Comparison of ENCODE assay signal across 25 cellular contexts in the genomic region with DNA sequence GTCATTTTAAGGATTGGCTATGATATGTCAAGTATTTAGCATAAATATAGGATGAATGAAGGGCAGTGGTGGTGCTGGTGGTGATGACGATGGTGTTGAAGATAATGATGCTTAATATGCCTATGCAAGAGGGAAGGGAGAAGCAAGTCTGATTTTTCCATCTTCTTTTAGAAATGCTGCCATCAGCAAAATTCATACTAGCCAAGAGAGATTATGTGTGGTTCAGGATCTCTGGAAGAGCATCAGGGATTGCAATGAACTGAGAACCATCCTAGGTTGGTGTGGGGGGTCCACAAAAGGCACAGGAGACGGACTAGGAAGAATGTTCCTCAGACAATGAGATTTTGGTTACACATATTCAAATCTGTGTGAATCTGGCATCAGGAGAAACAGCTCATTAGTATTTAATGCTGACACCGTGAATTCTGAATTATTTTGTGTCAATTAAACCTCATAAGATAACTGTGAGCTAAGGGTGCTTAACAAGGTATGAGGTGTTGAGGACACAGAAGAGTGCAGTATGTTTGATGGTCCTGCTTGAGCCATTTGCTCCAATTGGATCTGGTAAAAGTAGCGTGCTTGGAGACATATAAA.
DNase-seq lines count a peak whose midpoint lies in the region; ATAC-seq, FAIRE-seq and TF ChIP-seq lines count a peak whose summit lies in the region.
"Had no signal": no experiment of that assay in that cellular context is flagged by ENCODE, and none has a peak within 500 bp of the region (broad histone marks: within the 10 kb centered on the region; RNA-seq: fewer than 3 reads in every experiment).

No MANE protein-coding gene starts in this region.

- H3K4me1 ChIP-seq in HepG2 (ENCODE audit: insufficient read depth, low read length) (no peaks in the 10 kb centered on the region), right lobe of liver (no peaks in the 10 kb centered on the region), K562 (replicated peaks in 1 of 2; ENCODE audit: control insufficient read depth in 2 of 2, insufficient read depth in 2 of 2, low read length in 2 of 2) (no peaks in the 10 kb centered on the region), mesendoderm (ENCODE audit: control insufficient read depth, low read depth, low read length) (no peaks in the 10 kb centered on the region)
- H3K4me1 ChIP-seq: BE2C, BLaER1 had no signal

- H3K36me3 ChIP-seq in HepG2 (replicated peaks in 1 of 2; ENCODE audit: control insufficient read depth in 1 of 2, insufficient read depth in 2 of 2, low read length in 2 of 2): no peaks in the 10 kb centered on the region
- no peaks in the 10 kb centered on the region for H3K36me3 ChIP-seq in right lobe of liver
- no peaks in the 10 kb centered on the region for H3K36me3 ChIP-seq in K562 (ENCODE audit: control insufficient read depth, insufficient read depth, low read length)
- no peaks in the 10 kb centered on the region for H3K36me3 ChIP-seq in mesendoderm (ENCODE audit: control insufficient read depth, insufficient read depth, low read length)
- H3K36me3 ChIP-seq: BE2C, BLaER1 had no signal

- H3K9me1 ChIP-seq in K562 (ENCODE audit: control insufficient read depth, insufficient read depth, low read length): no peaks in the 10 kb centered on the region

- FAIRE-seq in HepG2 (lab: Jason Lieb, UNC) (no peak), K562 (lab: Jason Lieb, UNC) (no peak)
- FAIRE-seq: GM12878, GM12892, GM18507 had no signal

- intact Hi-C loops in HepG2 (cut with micrococcal nuclease; ENCODE audit: unreplicated experiment) (no loop called here), right lobe of liver (cut with DNase I) (no loop called here), K562 (cut with micrococcal nuclease) (no loop called here)

- no peak overlapping the region for H4K5ac ChIP-seq in mesendoderm (ENCODE audit: low read length)

- H3K27ac ChIP-seq in HepG2 (ENCODE audit: extremely low read length, insufficient read depth, low read length) (no peak overlapping the region), right lobe of liver (no peak overlapping the region), K562 (ENCODE audit: extremely low read depth, low read depth, low read length) (no peak overlapping the region), mesendoderm (ENCODE audit: low read depth, low read length) (no peak overlapping the region)
- H3K27ac ChIP-seq: 22Rv1, BLaER1 had no signal

- 11% methylated on average over 4 of the region's 4 CpGs for WGBS in HepG2 (ENCODE audit: low lambda C conversion rate)
- 32% methylated on average over 4 of the region's 4 CpGs for WGBS in right lobe of liver (ENCODE audit: insufficient coverage, low coverage, low lambda C conversion rate, missing lambda C conversion rate)
- WGBS in K562 (ENCODE audit: insufficient coverage, low coverage, missing lambda C conversion rate): 2% methylated on average over 4 of the region's 4 CpGs
- no CpG with 5 or more reads among the region's 4 CpGs for WGBS in mesendoderm (ENCODE audit: extremely low coverage, insufficient coverage, low lambda C conversion rate)

- no peak overlapping the region for H2AFZ ChIP-seq in HepG2 (ENCODE audit: low read length)
- no peak overlapping the region for H2AFZ ChIP-seq in K562 (ENCODE audit: low read depth, low read length)

- BruUV-seq in HepG2 (replicated peaks; lab: Mats Ljungman, UMichigan) (no TSS peak), K562 (replicated peaks; lab: Mats Ljungman, UMichigan) (no TSS peak)

- no peak for TF ChIP-seq POLR2A in HepG2 (IDR thresholded peaks at IDR 0.05; ENCODE audit: insufficient read depth in 1 of 2, low read depth in 2 of 2, low read length in 2 of 2)
- TF ChIP-seq POLR2A in right lobe of liver (IDR thresholded peaks at IDR 0.05): no peak
- TF ChIP-seq POLR2A in K562 (conservative IDR thresholded peaks at IDR 0.05): no peak

- TF ChIP-seq CTCF in HepG2 (CRISPR knock-in tag; IDR thresholded peaks at IDR 0.05) (no peak), right lobe of liver (IDR thresholded peaks at IDR 0.05) (no peak), K562 (IDR thresholded peaks at IDR 0.05 in 2 of 3, conservative IDR thresholded peaks at IDR 0.05 in 1 of 3; ENCODE audit: insufficient read depth in 2 of 3, low read depth in 1 of 3, low read length in 3 of 3) (no peak)

- no peak overlapping the region for H2AK5ac ChIP-seq in mesendoderm (ENCODE audit: low read length)

- no peaks in the 10 kb centered on the region for H4K20me1 ChIP-seq in HepG2 (ENCODE audit: insufficient read depth, low read length)
- no peaks in the 10 kb centered on the region for H4K20me1 ChIP-seq in K562 (replicated peaks; ENCODE audit: control insufficient read depth, insufficient read depth, low read length)
- H4K20me1 ChIP-seq: BLaER1 had no signal

- no peak overlapping the region for H3K4ac ChIP-seq in mesendoderm (ENCODE audit: low read depth, low read length)

- ATAC-seq in HepG2: no peak
- ATAC-seq in right lobe of liver: no peak
- ATAC-seq in K562: no peak
- ATAC-seq: GM12878 had no signal

- CTCF ChIA-PET in HepG2 (lab: Yijun Ruan, JAX; ENCODE audit: low intra/inter-chr PET ratio, low total read pairs): no interaction called here
- CTCF ChIA-PET in K562 (lab: Yijun Ruan, JAX; ENCODE audit: low intra/inter-chr PET ratio): no interaction called here

- H3K79me1 ChIP-seq in mesendoderm (ENCODE audit: low read length): no peaks in the 10 kb centered on the region

- H3K9me3 ChIP-seq in HepG2 (ENCODE audit: low read length): 0 out of 2 replicates have a peak, but pooled peaks cover 10% of the 10 kb centered on the region
- H3K9me3 ChIP-seq in right lobe of liver: no peaks in the 10 kb centered on the region
- no peaks in the 10 kb centered on the region for H3K9me3 ChIP-seq in K562 (replicated peaks; ENCODE audit: control insufficient read depth, insufficient read depth, low read depth, low read length)
- H3K9me3 ChIP-seq: BE2C, BLaER1 had no signal

- H3K56ac ChIP-seq in mesendoderm (ENCODE audit: low read length): no peak overlapping the region

- H4K8ac ChIP-seq in mesendoderm (ENCODE audit: low read depth, low read length): no peak overlapping the region

- no peak overlapping the region for H3K23ac ChIP-seq in mesendoderm (ENCODE audit: low read length)

- no peak overlapping the region for H3K4me3 ChIP-seq in HepG2 (replicated peaks in 1 of 3; ENCODE audit: insufficient read depth in 1 of 3, low read depth in 2 of 3, low read length in 3 of 3)
- H3K4me3 ChIP-seq in right lobe of liver: no peak overlapping the region
- H3K4me3 ChIP-seq in K562: no peak overlapping the region
- no peak overlapping the region for H3K4me3 ChIP-seq in mesendoderm (ENCODE audit: low read length)
- H3K4me3 ChIP-seq: BLaER1, GM12878 had no signal

- TF ChIP-seq EP300 in HepG2 (IDR thresholded peaks at IDR 0.05; ENCODE audit: low read depth in 2 of 2, low read length in 2 of 2): no peak
- TF ChIP-seq EP300 in HepG2 (CRISPR knock-in tag; IDR thresholded peaks at IDR 0.05; ENCODE audit: borderline replicate concordance): no peak
- TF ChIP-seq EP300 in K562 (IDR thresholded peaks at IDR 0.05; ENCODE audit: low read length): no peak

- POLR2A ChIA-PET in HepG2 (lab: Yijun Ruan, JAX): no interaction called here
- POLR2A ChIA-PET in K562 (lab: Yijun Ruan, JAX): no interaction called here

- H3K79me2 ChIP-seq in HepG2 (ENCODE audit: insufficient read depth, low read length) (no peaks in the 10 kb centered on the region), K562 (ENCODE audit: control insufficient read depth, insufficient read depth, low read length) (no peaks in the 10 kb centered on the region), mesendoderm (ENCODE audit: control insufficient read depth, insufficient read depth, low read length) (no peaks in the 10 kb centered on the region)

- DNase-seq in HepG2 (ENCODE audit: low spot score) (no peak), right lobe of liver (no peak), K562 (ENCODE audit: extremely low read depth in 1 of 4, low spot score in 3 of 4) (no peak), mesendoderm (no peak), NCI-H1105 (lab: John Stamatoyannopoulos, UW) (no peak), NCI-H187 (lab: John Stamatoyannopoulos, UW) (no peak)
- DNase-seq: ACHN; BE2C; C1 segment of cervical spinal cord; CD4-positive, alpha-beta memory T cell; CD4-positive, CD25-positive, alpha-beta regulatory T cell; CD8-positive, alpha-beta memory T cell; COR-L47; DMS 273 treated with DMSO at 0.1 percent for 48 hours; DMS153; DMS53; DMS79; DND-41; EL; GDM1 had no signal

- in situ Hi-C loops in HepG2 (cut with HindIII; ENCODE audit: extremely low pct_ligation_motif_present, low pct_unique_long_range_greater_than_20kb) (no loop called here), K562 (cut with MboI) (no loop called here)

- H3K4me2 ChIP-seq in HepG2 (ENCODE audit: low read depth, low read length) (no peak overlapping the region), K562 (ENCODE audit: insufficient read depth, low read length) (no peak overlapping the region), mesendoderm (ENCODE audit: low read length) (no peak overlapping the region)
- H3K4me2 ChIP-seq: BLaER1 had no signal

- H2BK120ac ChIP-seq in mesendoderm (ENCODE audit: low read depth, low read length): no peak overlapping the region

- H3K27me3 ChIP-seq in HepG2 (ENCODE audit: control insufficient read depth in 1 of 2, insufficient read depth in 2 of 2, low read length in 2 of 2) (no peaks in the 10 kb centered on the region), right lobe of liver (no peaks in the 10 kb centered on the region), K562 (ENCODE audit: control insufficient read depth in 2 of 2, insufficient read depth in 2 of 2, low read length in 2 of 2) (no peaks in the 10 kb centered on the region), mesendoderm (ENCODE audit: insufficient read depth, low read length, poor library complexity) (no peaks in the 10 kb centered on the region)
- H3K27me3 ChIP-seq: BE2C, BLaER1 had no signal

- TF ChIP-seq RAD21 in HepG2 (CRISPR knock-in tag; IDR thresholded peaks at IDR 0.05) (no peak), K562 (CRISPR knock-in tag; conservative IDR thresholded peaks at IDR 0.05 in 1 of 2, IDR thresholded peaks at IDR 0.05 in 1 of 2) (no peak)

- no peak overlapping the region for H3K9ac ChIP-seq in HepG2 (ENCODE audit: insufficient read depth, low read depth, low read length)
- H3K9ac ChIP-seq in K562 (ENCODE audit: insufficient read depth in 1 of 2, low read depth in 2 of 2, low read length in 2 of 2): no peak overlapping the region
- H3K9ac ChIP-seq in mesendoderm (ENCODE audit: low read length): no peak overlapping the region
- H3K9ac ChIP-seq: BLaER1 had no signal

- H3K18ac ChIP-seq in mesendoderm (ENCODE audit: low read length): peak overlapping the region; percentile 39

- no peak overlapping the region for H2BK5ac ChIP-seq in mesendoderm (ENCODE audit: low read length)

- no peak overlapping the region for H2BK15ac ChIP-seq in mesendoderm (replicated peaks; ENCODE audit: low read depth)

TF ChIP-seq in HepG2, 621 proteins besides CTCF, POLR2A, EP300 and RAD21 (continues in another document):
- no peak for TF ChIP-seq SKI (IDR thresholded peaks at IDR 0.05; ENCODE audit: partially characterized antibody)

TF ChIP-seq in K562, 482 proteins besides CTCF, POLR2A, EP300 and RAD21 (continues in another document):
- TF ChIP-seq OTX1 (CRISPR knock-in tag; IDR thresholded peaks at IDR 0.05) (no peak), LCOR (CRISPR knock-in tag; IDR thresholded peaks at IDR 0.05) (no peak), ESRRA (IDR thresholded peaks at IDR 0.05; ENCODE audit: borderline replicate concordance, low read depth) (no peak)

Comparison
In these comparisons a context has a peak if more than half of its experiments do, and no peak if none do; other contexts are left out.
1. Of the 241 proteins assayed by ChIP-seq in both HepG2 and K562: peak only in HepG2: none; only in K562: MAFG; in both: MAFF and MAFK; in neither: 238.